12 cellular contexts compared by ENCODE assay signal in the genomic region with DNA sequence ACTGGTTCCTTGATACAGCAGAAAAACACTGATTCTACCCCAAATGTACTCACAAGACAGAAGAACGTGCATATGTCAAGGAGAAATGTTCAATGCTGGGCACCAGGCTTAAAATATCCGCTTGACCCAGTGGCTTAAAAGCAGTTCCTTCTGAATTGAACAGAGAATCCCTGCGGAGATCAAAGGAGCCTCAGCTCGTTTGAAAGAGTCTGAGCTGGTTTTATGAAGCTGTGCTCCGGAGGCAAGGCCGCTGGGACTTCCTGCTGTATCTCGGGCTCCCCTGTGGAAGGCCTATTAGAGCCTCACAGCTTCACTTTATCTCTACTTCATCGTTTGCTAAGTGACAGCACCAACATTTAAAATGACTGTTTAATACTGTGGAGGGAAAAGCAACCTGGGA. TPM values are rescaled to one million over a fixed set of nuclear protein-coding genes. Genes with fewer than 3 reads are reported as not detected.
DNase-seq lines count a peak whose midpoint lies in the region; ATAC-seq and TF ChIP-seq lines count a peak whose summit lies in the region.
"Had no signal": no experiment of that assay in that cellular context is flagged by ENCODE, and none has a peak within 500 bp of the region (broad histone marks: within the 10 kb centered on the region; RNA-seq: fewer than 3 reads in every experiment).

No MANE protein-coding gene starts in this region.

- H3K4me1 ChIP-seq in OCI-LY7 (ENCODE audit: insufficient read depth, low read length, poor library complexity, severe bottlenecking) (peaks cover 18% of the 10 kb centered on the region), neural progenitor cell (peaks cover 26% of the 10 kb centered on the region), psoas muscle (peaks cover 12% of the 10 kb centered on the region)

- H3K27me3 ChIP-seq in neural progenitor cell (peaks cover 21% of the 10 kb centered on the region), psoas muscle (ENCODE audit: insufficient read depth in 3 of 3, low read length in 2 of 3) (peaks cover 0 to 17% (median 0%) of the 10 kb centered on the region in 3 donors)

- H2AFZ ChIP-seq in OCI-LY7 (ENCODE audit: low read length) (no peak overlapping the region), neural progenitor cell (replicated peaks) (no peak overlapping the region)
- H2AFZ ChIP-seq: PC-9 had no signal

- TF ChIP-seq CTCF in OCI-LY7 (conservative IDR thresholded peaks at IDR 0.05; ENCODE audit: low read length) (no peak), neural progenitor cell (IDR thresholded peaks at IDR 0.05) (no peak), psoas muscle (IDR thresholded peaks at IDR 0.05) (no peak)

- 79 to 91% (median 87%) methylated on average over 8 of the region's 8 CpGs for WGBS in psoas muscle, 3 donors

- POLR2A ChIA-PET in OCI-LY7 (lab: Charles Lee): interaction anchor here (0.9 kb wide), 1 partner anchor 58 kb away, joined by 4 read pairs; no protein-coding TSS in a partner anchor

- intact Hi-C loops in OCI-LY7 (cut with micrococcal nuclease; ENCODE audit: unreplicated experiment) (no loop called here), psoas muscle (cut with DNase I) (loop anchor here in 1 of 2 donors (10.0 kb wide), 1 partner anchor 56 kb away; no protein-coding TSS in a partner anchor)

- H3K79me2 ChIP-seq in OCI-LY7 (ENCODE audit: insufficient read depth, low read depth, low read length) (no peaks in the 10 kb centered on the region), neural progenitor cell (ENCODE audit: low read depth) (no peaks in the 10 kb centered on the region)

- peak overlapping the region; percentile 87 for H3K4me3 Mint-ChIP-seq in neural progenitor cell

- H3K4me3 ChIP-seq in OCI-LY7 (ENCODE audit: low read depth, low read length, poor library complexity, severe bottlenecking) (no peak overlapping the region), neural progenitor cell (no peak overlapping the region), psoas muscle (no peak overlapping the region)
- H3K4me3 ChIP-seq: PC-9 had no signal

- H4K20me1 ChIP-seq in OCI-LY7 (ENCODE audit: insufficient read depth, low read length) (no peaks in the 10 kb centered on the region), neural progenitor cell (ENCODE audit: low read depth) (peaks cover 21% of the 10 kb centered on the region)

- peaks cover 13% of the 10 kb centered on the region for H3K27me3 Mint-ChIP-seq in neural progenitor cell (ENCODE audit: insufficient read depth, low read depth)

- BruUV-seq in OCI-LY7 (replicated peaks; lab: Mats Ljungman, UMichigan): TSS peak; percentile 57

- peak overlapping the region; percentile 87 for H3K27ac Mint-ChIP-seq in neural progenitor cell

- CTCF ChIA-PET in OCI-LY7 (lab: Charles Lee; ENCODE audit: unreplicated experiment): no interaction called here

- H3K36me3 ChIP-seq in OCI-LY7 (ENCODE audit: insufficient read depth, low read length) (0 out of 2 replicates have a peak, but pooled peaks cover 4% of the 10 kb centered on the region), neural progenitor cell (no peaks in the 10 kb centered on the region), psoas muscle (ENCODE audit: insufficient read depth in 1 of 2, low read depth in 1 of 2) (peaks cover 0 to 22% of the 10 kb centered on the region in 2 donors)

- DNase-seq in ELF-1 (ENCODE audit: low read depth, low spot score): peak; percentile 73
- DNase-seq in OCI-LY7 (ENCODE audit: low spot score): no peak
- DNase-seq in caudate nucleus (lab: John Stamatoyannopoulos, UW): no peak
- DNase-seq in neural progenitor cell (ENCODE audit: low spot score): peak; percentile 89
- DNase-seq in psoas muscle: no peak
- DNase-seq: amygdala, COR-L47, MV-4-11, NCI-H446 treated with DMSO at 0.1 percent for 48 hours, PC-9 had no signal

- H3K27ac ChIP-seq in OCI-LY7 (ENCODE audit: low read depth, low read length, poor library complexity, severe bottlenecking) (no peak overlapping the region), caudate nucleus (ENCODE audit: low read depth, low read length) (peak overlapping the region; percentile 30), neural progenitor cell (no peak overlapping the region), psoas muscle (no peak overlapping the region)
- H3K27ac ChIP-seq: PC-9 had no signal

- H3K9me2 ChIP-seq in OCI-LY7 (ENCODE audit: insufficient read depth, low read length): no peaks in the 10 kb centered on the region

- H3K4me1 Mint-ChIP-seq in neural progenitor cell: peaks cover 69% of the 10 kb centered on the region

- H3K9me3 ChIP-seq in OCI-LY7 (ENCODE audit: low read length) (no peaks in the 10 kb centered on the region), neural progenitor cell (ENCODE audit: low read depth) (no peaks in the 10 kb centered on the region), psoas muscle (no peaks in the 10 kb centered on the region)

- H3K9ac ChIP-seq in neural progenitor cell: no peak overlapping the region

- H3K4me2 ChIP-seq in OCI-LY7 (ENCODE audit: low read length) (no peak overlapping the region), neural progenitor cell (peak overlapping the region; percentile 16)

- peaks cover 23% of the 10 kb centered on the region for H3K9me3 Mint-ChIP-seq in neural progenitor cell

- H3F3A ChIP-seq in neural progenitor cell (ENCODE audit: low read depth): peaks cover 39% of the 10 kb centered on the region

- ATAC-seq in GM18520 (IDR thresholded peaks at IDR 0.05; ENCODE audit: unreplicated experiment) (no peak), GM21619 (IDR thresholded peaks at IDR 0.05; ENCODE audit: unreplicated experiment) (no peak), psoas muscle (no peak)

- peaks cover 28% of the 10 kb centered on the region for H3K36me3 Mint-ChIP-seq in neural progenitor cell

RNA-seq across cellular contexts. Expression of gene LMF1, which starts 2.2 kb away (rescaled TPM):
- total RNA-seq in OCI-LY7 (2014; rRNA removed; shearing (Covaris generic)): 5.8 and 17.0 TPM in 2 replicates
- total RNA-seq in OCI-LY7 (2022) (31.4 and 32.8 TPM in 2 replicates), neural progenitor cell (ENCODE audit: low replicate concordance) (3.4 and 26.8 TPM in 2 replicates), psoas muscle (1 to 10 TPM; 4.0 to 9.0 (median 6.8) TPM)
- 1 to 10 TPM; 1.9 to 2.7 (median 2.7) TPM for polyA plus RNA-seq in psoas muscle

RNA-seq across cellular contexts. Expression of gene SOX8, which starts 12.9 kb away (rescaled TPM):
- total RNA-seq in OCI-LY7 (2014; rRNA removed; shearing (Covaris generic)): 0.82 and 0.85 TPM in 2 replicates
- 2.3 and 2.4 TPM in 2 replicates for total RNA-seq in OCI-LY7 (2022)
- total RNA-seq in neural progenitor cell (ENCODE audit: low replicate concordance): 0.75 and 3.0 TPM in 2 replicates
- 1 to 10 TPM in 2 of 4 donors, under 1 TPM in 2; 0.57 to 2.1 (median 1.3) TPM for total RNA-seq in psoas muscle
- polyA plus RNA-seq in psoas muscle: 1 to 10 TPM in 1 of 3 donors, under 1 TPM in 2; 0.45 to 5.0 (median 0.51) TPM
- total RNA-seq: PC-9 had no signal

Comparison
In these comparisons a context has a peak if more than half of its experiments do, and no peak if none do; other contexts are left out.
1. DNase-seq: peak in ELF-1 (single experiment) and neural progenitor cell (single experiment); none in OCI-LY7 (single experiment), caudate nucleus (0 of 61) and psoas muscle (0 of 2).